Comparison of ENCODE assay signal across 14 cellular contexts in the genomic region with DNA sequence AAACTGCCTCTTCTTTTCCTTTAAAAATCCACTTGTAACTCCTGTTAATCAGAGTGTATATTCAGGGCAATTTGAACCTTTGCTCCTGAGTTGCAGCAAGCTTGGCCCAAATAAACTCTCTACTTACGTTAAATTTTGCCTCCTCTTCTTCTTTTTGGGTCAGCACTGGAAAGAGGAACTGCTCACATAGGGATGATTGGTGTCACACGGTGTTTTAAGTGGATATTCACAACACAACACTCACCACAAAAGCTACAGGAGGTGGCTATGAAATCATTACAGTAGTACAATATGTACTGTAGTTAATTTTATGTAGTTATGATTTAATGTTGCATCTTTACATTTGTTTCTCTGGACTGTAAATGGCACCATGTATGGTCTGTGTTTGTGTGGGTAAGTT.
"Had no signal": no experiment of that assay in that cellular context is flagged by ENCODE, and none has a peak within 500 bp of the region (broad histone marks: within the 10 kb centered on the region; RNA-seq: fewer than 3 reads in every experiment).

No MANE protein-coding gene starts in this region.

- ATAC-seq: left lung, right cardiac atrium had no signal

- H3K27me3 Mint-ChIP-seq: activated CD4-positive, alpha-beta T cell treated with anti-CD3 and anti-CD28 coated beads, Interleukin-2, amount 10 ng/mL, durations not matched to agents 7 days and 5 days had no signal

- DNase-seq: activated CD4-positive, alpha-beta T cell treated with anti-CD3 and anti-CD28 coated beads, Interleukin-2, amount 10 ng/mL, durations not matched to agents 7 days and 5 days; colonic mucosa; effector CD4-positive, alpha-beta T cell; esophagus squamous epithelium; hippocampal formation; kidney; left lung; mammary epithelial cell; naive thymus-derived CD8-positive, alpha-beta T cell; right cardiac atrium; stimulated activated CD4-positive, alpha-beta T cell treated with anti-CD3 and anti-CD28 coated beads, Interleukin-4, amount 100 ng/mL, for 24 hours; stimulated activated naive CD4-positive, alpha-beta T cell treated with Interleukin-2 at 50 U/mL for 16 hours; substantia nigra; transverse colon had no signal
